ENCODE assay signal across 1 cellular context in genomic region chr20:62812181-62812906, GRCh38.
TF ChIP-seq lines count a peak whose summit lies in the region.

No MANE protein-coding gene starts in this region.

TF ChIP-seq in HepG2, 621 proteins besides CTCF, POLR2A, EP300 and RAD21:
- peak; percentile 73 for TF ChIP-seq AGO2 (optimal IDR thresholded peaks at IDR 0.05; ENCODE audit: low read depth, low read length)
- TF ChIP-seq ZNF383 (CRISPR knock-in tag; IDR thresholded peaks at IDR 0.05; ENCODE audit: borderline replicate concordance) = no peak
- TF ChIP-seq, protein P1, sequence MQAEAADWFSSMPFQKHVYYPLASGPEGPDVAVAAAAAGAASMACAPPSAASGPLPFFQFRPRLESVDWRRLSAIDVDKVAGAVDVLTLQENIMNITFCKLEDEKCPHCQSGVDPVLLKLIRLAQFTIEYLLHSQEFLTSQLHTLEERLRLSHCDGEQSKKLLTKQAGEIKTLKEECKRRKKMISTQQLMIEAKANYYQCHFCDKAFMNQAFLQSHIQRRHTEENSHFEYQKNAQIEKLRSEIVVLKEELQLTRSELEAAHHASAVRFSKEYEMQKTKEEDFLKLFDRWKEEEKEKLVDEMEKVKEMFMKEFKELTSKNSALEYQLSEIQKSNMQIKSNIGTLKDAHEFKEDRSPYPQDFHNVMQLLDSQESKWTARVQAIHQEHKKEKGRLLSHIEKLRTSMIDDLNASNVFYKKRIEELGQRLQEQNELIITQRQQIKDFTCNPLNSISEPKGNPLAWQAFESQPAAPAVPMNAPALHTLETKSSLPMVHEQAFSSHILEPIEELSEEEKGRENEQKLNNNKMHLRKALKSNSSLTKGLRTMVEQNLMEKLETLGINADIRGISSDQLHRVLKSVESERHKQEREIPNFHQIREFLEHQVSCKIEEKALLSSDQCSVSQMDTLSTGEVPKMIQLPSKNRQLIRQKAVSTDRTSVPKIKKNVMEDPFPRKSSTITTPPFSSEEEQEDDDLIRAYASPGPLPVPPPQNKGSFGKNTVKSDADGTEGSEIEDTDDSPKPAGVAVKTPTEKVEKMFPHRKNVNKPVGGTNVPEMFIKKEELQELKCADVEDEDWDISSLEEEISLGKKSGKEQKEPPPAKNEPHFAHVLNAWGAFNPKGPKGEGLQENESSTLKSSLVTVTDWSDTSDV (CRISPR knock-in tag; IDR thresholded peaks at IDR 0.05) = 0 out of 2 replicates have a peak, but pooled peaks have one; percentile 28
- TF ChIP-seq RBFOX2 (IDR thresholded peaks at IDR 0.05; ENCODE audit: low read depth, low read length) = peak; percentile 55
- TF ChIP-seq RARG (CRISPR knock-in tag; IDR thresholded peaks at IDR 0.05; ENCODE audit: low read depth) = no peak
- 0 out of 2 replicates have a peak, but pooled peaks have one; percentile 42 for TF ChIP-seq NRL (CRISPR knock-in tag; IDR thresholded peaks at IDR 0.05; ENCODE audit: borderline replicate concordance)
- peak; percentile 86 for TF ChIP-seq RBM22 (optimal IDR thresholded peaks at IDR 0.05; ENCODE audit: low read length)
- 0 out of 2 replicates have a peak, but pooled peaks have one; percentile 25 for TF ChIP-seq ZNF891 (CRISPR knock-in tag; IDR thresholded peaks at IDR 0.05)
- no peak for TF ChIP-seq ATF1 (CRISPR knock-in tag; IDR thresholded peaks at IDR 0.05)
- TF ChIP-seq ATF7-NPFF (CRISPR knock-in tag; IDR thresholded peaks at IDR 0.05; ENCODE audit: low read depth) = no peak
